In the genomic region with DNA sequence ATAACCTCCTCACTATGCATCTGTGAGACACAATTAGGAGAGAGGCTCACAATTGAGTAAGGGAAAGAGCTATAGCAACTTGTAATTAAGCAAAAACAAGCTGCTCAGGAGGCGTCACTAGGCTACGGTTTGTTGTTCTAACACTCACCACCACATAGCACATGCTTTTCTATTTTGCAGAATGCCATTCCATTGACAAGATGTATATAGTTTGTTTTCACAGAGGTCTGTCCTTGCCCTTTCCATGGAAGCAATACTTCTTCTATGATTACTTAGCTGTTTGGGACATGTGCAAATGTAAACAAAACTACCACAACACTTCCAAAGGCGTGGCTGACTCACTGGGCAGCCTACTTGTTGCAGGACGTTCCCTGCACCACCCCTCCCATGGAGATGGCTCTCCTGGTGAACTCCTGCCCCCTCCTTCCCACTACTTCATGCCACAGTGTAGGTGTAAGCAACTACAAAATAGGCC, we compare ENCODE assay signal across 13 cellular contexts. TPM values are rescaled to one million over a fixed set of nuclear protein-coding genes. Genes with fewer than 3 reads are reported as not detected.
DNase-seq lines count a peak whose midpoint lies in the region; ATAC-seq and TF ChIP-seq lines count a peak whose summit lies in the region.
"Had no signal": no experiment of that assay in that cellular context is flagged by ENCODE, and none has a peak within 500 bp of the region (broad histone marks: within the 10 kb centered on the region; RNA-seq: fewer than 3 reads in every experiment).

No MANE protein-coding gene starts in this region.

- DNase-seq in HCEC 1CT (peak; percentile 99), RWPE1 (ENCODE audit: low spot score) (peak; percentile 30), fibroblast of the conjunctiva (ENCODE audit: low read depth) (peak; percentile 99), renal cortical epithelial cell (ENCODE audit: low read depth) (peak; percentile 63), activated gamma-delta T cell (lab: John Stamatoyannopoulos, UW) (no peak)
- DNase-seq in activated CD8-positive, alpha-beta T cell treated with anti-CD3 and anti-CD28 coated beads, Interleukin-2, amount 10 ng/mL, durations not matched to agents 7 days and 5 days = no peak
- DNase-seq in stimulated activated CD4-positive, alpha-beta T cell treated with anti-CD3 and anti-CD28 coated beads, Interleukin-12 subunit alpha, Interleukin-12 subunit beta, amount 100 ng/mL, for 4 hours = no peak
- DNase-seq: central memory CD4-positive, alpha-beta T cell; NCI-H1092; psoas muscle; SHP77 treated with DMSO at 0.1 percent for 48 hours had no signal

- H3K4me3 Mint-ChIP-seq in activated CD8-positive, alpha-beta T cell treated with anti-CD3 and anti-CD28 coated beads, Interleukin-2, amount 10 ng/mL, durations not matched to agents 7 days and 5 days = no peak overlapping the region

- no peak for ATAC-seq in activated CD8-positive, alpha-beta T cell treated with anti-CD3 and anti-CD28 coated beads, Interleukin-2, amount 10 ng/mL, durations not matched to agents 7 days and 5 days
- no peak for ATAC-seq in GM18873 (IDR thresholded peaks at IDR 0.05; ENCODE audit: low FRiP score, unreplicated experiment)

- no peaks in the 10 kb centered on the region for H3K36me3 Mint-ChIP-seq in activated CD8-positive, alpha-beta T cell treated with anti-CD3 and anti-CD28 coated beads, Interleukin-2, amount 10 ng/mL, durations not matched to agents 7 days and 5 days (ENCODE audit: low read depth)

- H3K27me3 Mint-ChIP-seq in activated CD8-positive, alpha-beta T cell treated with anti-CD3 and anti-CD28 coated beads, Interleukin-2, amount 10 ng/mL, durations not matched to agents 7 days and 5 days (ENCODE audit: low read depth) = peaks cover 14% of the 10 kb centered on the region

- POLR2A ChIA-PET in RWPE1 (lab: Yijun Ruan, JAX; ENCODE audit: low non-redundant PET) = no interaction called here
- POLR2A ChIA-PET in activated CD8-positive, alpha-beta T cell treated with anti-CD3 and anti-CD28 coated beads, Interleukin-2, amount 10 ng/mL, durations not matched to agents 7 days and 5 days (lab: Charles Lee) = no interaction called here

- no peaks in the 10 kb centered on the region for H3K9me3 Mint-ChIP-seq in activated CD8-positive, alpha-beta T cell treated with anti-CD3 and anti-CD28 coated beads, Interleukin-2, amount 10 ng/mL, durations not matched to agents 7 days and 5 days (ENCODE audit: insufficient read depth)

- no peak overlapping the region for H3K27ac ChIP-seq in RWPE1
- H3K27ac ChIP-seq: psoas muscle had no signal

- H3K27ac Mint-ChIP-seq in activated CD8-positive, alpha-beta T cell treated with anti-CD3 and anti-CD28 coated beads, Interleukin-2, amount 10 ng/mL, durations not matched to agents 7 days and 5 days = no peak overlapping the region

- no peak for TF ChIP-seq CTCF in RWPE1 (conservative IDR thresholded peaks at IDR 0.05; ENCODE audit: low read depth)

- no peaks in the 10 kb centered on the region for H3K4me1 Mint-ChIP-seq in activated CD8-positive, alpha-beta T cell treated with anti-CD3 and anti-CD28 coated beads, Interleukin-2, amount 10 ng/mL, durations not matched to agents 7 days and 5 days (ENCODE audit: low read depth)

- CTCF ChIA-PET in RWPE1 (lab: Yijun Ruan, JAX) = interaction anchor here (0.5 kb wide), 1 partner anchor 88 kb away, joined by 3 read pairs; no protein-coding TSS in a partner anchor
- CTCF ChIA-PET in activated CD8-positive, alpha-beta T cell treated with anti-CD3 and anti-CD28 coated beads, Interleukin-2, amount 10 ng/mL, durations not matched to agents 7 days and 5 days (lab: Charles Lee) = no interaction called here

RNA-seq across cellular contexts. Expression of gene FAM216B, which starts 33.9 kb away (rescaled TPM):
- not detected in 2 replicates for total RNA-seq in renal cortical epithelial cell
- total RNA-seq in activated CD8-positive, alpha-beta T cell treated with anti-CD3 and anti-CD28 coated beads, Interleukin-2, amount 10 ng/mL, durations not matched to agents 7 days and 5 days = not detected
- total RNA-seq: activated CD8-positive, alpha-beta memory T cell treated with anti-CD3 and anti-CD28 coated beads for 36 hours; psoas muscle had no signal

Comparison
In these comparisons a context has a peak if more than half of its experiments do, and no peak if none do; other contexts are left out.
1. DNase-seq: peak in HCEC 1CT (single experiment), RWPE1 (single experiment), fibroblast of the conjunctiva (single experiment) and renal cortical epithelial cell (single experiment); none in activated CD8-positive, alpha-beta T cell treated with anti-CD3 and anti-CD28 coated beads, Interleukin-2, amount 10 ng/mL, durations not matched to agents 7 days and 5 days (single experiment), activated gamma-delta T cell (single experiment) and stimulated activated CD4-positive, alpha-beta T cell treated with anti-CD3 and anti-CD28 coated beads, Interleukin-12 subunit alpha, Interleukin-12 subunit beta, amount 100 ng/mL, for 4 hours (single experiment).